ENCODE assay signal across 8 cellular contexts in genomic region chr2:169480079-169480465, GRCh38. TPM values are rescaled to one million over a fixed set of nuclear protein-coding genes. Genes with fewer than 3 reads are reported as not detected.
DNase-seq lines count a peak whose midpoint lies in the region; ATAC-seq and TF ChIP-seq lines count a peak whose summit lies in the region.

No MANE protein-coding gene starts in this region.

- no peak for ATAC-seq in HG03442 (IDR thresholded peaks at IDR 0.05; ENCODE audit: unreplicated experiment)

- no peaks in the 10 kb centered on the region for H3K9me3 ChIP-seq in OCI-LY7 (ENCODE audit: low read length)
- H3K9me3 ChIP-seq in esophagus muscularis mucosa, result no peaks in the 10 kb centered on the region

- H2AFZ ChIP-seq in OCI-LY7 (ENCODE audit: low read length), result peak overlapping the region; percentile 81; the same call in 1 of the 2 replicates

- H3K36me3 ChIP-seq in OCI-LY7 (ENCODE audit: insufficient read depth, low read length) (no peaks in the 10 kb centered on the region), esophagus muscularis mucosa (peaks cover 0 to 32% (median 19%) of the 10 kb centered on the region in 4 donors), rectal smooth muscle tissue (ENCODE audit: control insufficient read depth, insufficient read depth, low read length) (no peaks in the 10 kb centered on the region)

- H3K4me1 ChIP-seq in OCI-LY7 (ENCODE audit: insufficient read depth, low read length, poor library complexity, severe bottlenecking), result peaks cover 4% of the 10 kb centered on the region
- peaks cover 0 to 29% (median 16%) of the 10 kb centered on the region in 4 donors for H3K4me1 ChIP-seq in esophagus muscularis mucosa
- H3K4me1 ChIP-seq in rectal smooth muscle tissue (ENCODE audit: control insufficient read depth, insufficient read depth, low read length), result peaks cover 6% of the 10 kb centered on the region

- WGBS in esophagus muscularis mucosa, result 44% methylated on average over 9 of the region's 9 CpGs

- no peak for TF ChIP-seq EP300 in esophagus muscularis mucosa (IDR thresholded peaks at IDR 0.05)

- intact Hi-C loops in OCI-LY7 (cut with micrococcal nuclease; ENCODE audit: unreplicated experiment) (no loop called here), esophagus muscularis mucosa (cut with DNase I) (no loop called here)

- no peaks in the 10 kb centered on the region for H4K20me1 ChIP-seq in OCI-LY7 (ENCODE audit: insufficient read depth, low read length)

- no peak overlapping the region for H3K27ac ChIP-seq in OCI-LY7 (ENCODE audit: low read depth, low read length, poor library complexity, severe bottlenecking)
- H3K27ac ChIP-seq in esophagus muscularis mucosa (replicated peaks in 1 of 4), result peak overlapping the region; percentile 78 to 85 (median 81)
- peak overlapping the region; percentile 79 for H3K27ac ChIP-seq in rectal smooth muscle tissue (ENCODE audit: low read depth, low read length)
- H3K27ac ChIP-seq in substantia nigra (ENCODE audit: low read depth, low read length, poor library complexity, severe bottlenecking), result no peak overlapping the region

- H3K79me2 ChIP-seq in OCI-LY7 (ENCODE audit: insufficient read depth, low read depth, low read length), result no peaks in the 10 kb centered on the region

- peak overlapping the region; percentile 60 for H3K4me2 ChIP-seq in OCI-LY7 (ENCODE audit: low read length)

- no peaks in the 10 kb centered on the region for H3K9me2 ChIP-seq in OCI-LY7 (ENCODE audit: insufficient read depth, low read length)

- POLR2A ChIA-PET in OCI-LY7 (lab: Charles Lee) (interaction anchor here (0.5 to 1.0 kb wide), 3 partner anchors 8 to 15 kb away, joined by 3 to 4 read pairs (median 3); no protein-coding TSS in a partner anchor), GM10248 (lab: Yijun Ruan, JAX) (no interaction called here)

- CTCF ChIA-PET in OCI-LY7 (lab: Charles Lee; ENCODE audit: unreplicated experiment) (interaction anchor here (1.1 kb wide), 1 partner anchor 11 kb away, joined by 3 read pairs; no protein-coding TSS in a partner anchor), GM10248 (lab: Yijun Ruan, JAX) (interaction anchor here (0.6 to 6.8 kb wide), 16 partner anchors 9 to 752 kb away, joined by 3 to 44 read pairs (median 4); no protein-coding TSS in a partner anchor)

- no peaks in the 10 kb centered on the region for H3K27me3 ChIP-seq in esophagus muscularis mucosa
- H3K27me3 ChIP-seq in rectal smooth muscle tissue (ENCODE audit: control insufficient read depth, insufficient read depth, low read length), result no peaks in the 10 kb centered on the region

- BruUV-seq in OCI-LY7 (replicated peaks; lab: Mats Ljungman, UMichigan), result no TSS peak

- H3K9ac ChIP-seq in rectal smooth muscle tissue (ENCODE audit: low read length), result peak overlapping the region; percentile 86

- TF ChIP-seq POLR2A in esophagus muscularis mucosa (IDR thresholded peaks at IDR 0.05; ENCODE audit: low read depth), result no peak

- no peak for TF ChIP-seq CTCF in GM12875 (IDR thresholded peaks at IDR 0.05; ENCODE audit: borderline replicate concordance, insufficient read depth, low read depth, low read length)
- TF ChIP-seq CTCF in OCI-LY7 (conservative IDR thresholded peaks at IDR 0.05; ENCODE audit: low read length), result no peak
- TF ChIP-seq CTCF in esophagus muscularis mucosa (IDR thresholded peaks at IDR 0.05), result no peak
- TF ChIP-seq CTCF in GM10248 (IDR thresholded peaks at IDR 0.05; ENCODE audit: control extremely low read depth, extremely low read depth, low read depth, missing control alignments), result no peak

- DNase-seq in OCI-LY7 (ENCODE audit: low spot score) (no peak), esophagus muscularis mucosa (ENCODE audit: extremely low spot score) (no peak), GM10248 (ENCODE audit: extremely low spot score) (no peak), substantia nigra (lab: John Stamatoyannopoulos, UW) (no peak), SW480 (ENCODE audit: low spot score) (no peak)

- H3K4me3 ChIP-seq in GM12875 (ENCODE audit: low read depth, low read length), result peak overlapping the region; percentile 70
- H3K4me3 ChIP-seq in OCI-LY7 (ENCODE audit: low read depth, low read length, poor library complexity, severe bottlenecking), result peak overlapping the region; percentile 66
- H3K4me3 ChIP-seq in esophagus muscularis mucosa, result peak overlapping the region; percentile 67 to 81 (median 74)
- H3K4me3 ChIP-seq in rectal smooth muscle tissue (ENCODE audit: low read length), result peak overlapping the region; percentile 96

RNA-seq across cellular contexts. Expression of gene BBS5, which starts 0.8 kb away (rescaled TPM):
- 0.13 and 1.0 TPM in 2 replicates for total RNA-seq in OCI-LY7 (2014; rRNA removed; shearing (Covaris generic))
- total RNA-seq in OCI-LY7 (2022), result 0.11 and 0.20 TPM in 2 replicates
- 10 to 100 TPM in 1 of 4 donors, 1 to 10 TPM in 3; 6.6 to 11.2 (median 7.9) TPM for total RNA-seq in esophagus muscularis mucosa

RNA-seq across cellular contexts. Expression of gene KLHL41, which starts 29.4 kb away (rescaled TPM):
- total RNA-seq in OCI-LY7 (2014; rRNA removed; shearing (Covaris generic)), result not detected in 2 replicates
- total RNA-seq in OCI-LY7 (2022), result not detected in 2 replicates
- total RNA-seq in esophagus muscularis mucosa, result 1 to 10 TPM in 3 of 4 donors, under 1 TPM in 1; 0.99 to 2.9 (median 1.9) TPM

Comparison
In these comparisons a context has a peak if more than half of its experiments do, and no peak if none do; other contexts are left out.
1. H3K27ac ChIP-seq: peak in esophagus muscularis mucosa (4 of 4) and rectal smooth muscle tissue (single experiment); none in OCI-LY7 (single experiment) and substantia nigra (single experiment).
2. Peak in every context shown above with its lines, with median percentiles within 50 percentile points of each other: H3K4me3 ChIP-seq.